8 cellular contexts compared by ENCODE assay signal in the genomic region with DNA sequence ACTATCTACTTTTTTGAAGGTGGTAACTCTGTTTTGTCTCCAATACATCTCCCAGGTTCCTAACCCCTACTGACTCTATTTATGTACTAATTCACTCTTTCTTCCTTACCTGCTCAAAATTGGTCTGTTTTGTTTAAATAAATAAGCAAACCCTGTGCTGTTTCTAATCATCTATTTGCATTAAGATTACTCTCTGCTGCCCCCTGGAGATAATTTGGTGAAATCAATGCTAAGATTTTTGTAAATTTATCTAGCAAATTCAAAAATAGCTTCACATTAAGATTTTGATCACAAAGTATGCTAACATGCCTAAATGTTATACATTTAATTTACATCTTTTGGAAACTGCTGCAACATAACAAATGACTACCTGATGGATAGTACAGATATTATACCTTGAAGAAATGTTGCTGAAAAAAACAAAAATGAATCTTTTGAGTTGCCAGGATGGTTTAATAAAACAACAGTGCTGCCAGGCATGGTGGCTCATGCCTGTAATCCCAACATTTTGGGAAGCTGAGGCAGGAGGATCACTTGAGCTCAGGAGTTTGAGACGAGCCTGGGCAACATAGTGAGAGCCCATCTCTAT. TPM values are rescaled to one million over a fixed set of nuclear protein-coding genes. Genes with fewer than 3 reads are reported as not detected.
DNase-seq lines count a peak whose midpoint lies in the region; ATAC-seq and TF ChIP-seq lines count a peak whose summit lies in the region.

No MANE protein-coding gene starts in this region.

- H3K4me3 Mint-ChIP-seq in mesothelial cell of epicardium = no peak overlapping the region

- no peak overlapping the region for H3K27ac Mint-ChIP-seq in mesothelial cell of epicardium

- TF ChIP-seq CTCF in heart right ventricle (IDR thresholded peaks at IDR 0.05) (peak; percentile 50 to 85 (median 74)), mesothelial cell of epicardium (IDR thresholded peaks at IDR 0.05; ENCODE audit: unreplicated experiment) (peak; percentile 76)

- peaks cover 12% of the 10 kb centered on the region for H3K4me1 Mint-ChIP-seq in mesothelial cell of epicardium

- no peak overlapping the region for H3K27ac ChIP-seq in heart right ventricle

- no peak for ATAC-seq in heart right ventricle
- no peak for ATAC-seq in Right ventricle myocardium superior (ENCODE audit: poor library complexity)
- ATAC-seq in GM19455 (IDR thresholded peaks at IDR 0.05; ENCODE audit: unreplicated experiment) = no peak

- peaks cover 0 to 25% (median 0%) of the 10 kb centered on the region in 9 donors for H3K4me1 ChIP-seq in heart right ventricle

- no peak for DNase-seq in heart right ventricle
- DNase-seq in Right ventricle myocardium superior = no peak
- peak; percentile 23 for DNase-seq in NCI-H1694 treated with DMSO at 0.1 percent for 48 hours (lab: John Stamatoyannopoulos, UW)
- peak; percentile 47 for DNase-seq in central memory CD4-positive, alpha-beta T cell
- no peak for DNase-seq in mesothelial cell of epicardium (ENCODE audit: low spot score in 2 of 2, unreplicated experiment in 2 of 2)
- DNase-seq in ecto neural progenitor cell (ENCODE audit: low spot score) = no peak
- DNase-seq in COLO668 (lab: John Stamatoyannopoulos, UW; ENCODE audit: unreplicated experiment) = no peak

- intact Hi-C loops in heart right ventricle (cut with DNase I) = loop anchor here in 8 of 10 donors (2.0 to 10.0 kb wide), 8 partner anchors 242 to 397 kb away; a partner anchor contains a TSS
- intact Hi-C loops in Right ventricle myocardium superior (cut with DNase I) = loop anchor here (10.0 kb wide), 1 partner anchor 245 kb away; no protein-coding TSS in a partner anchor

- no peaks in the 10 kb centered on the region for H3K27me3 Mint-ChIP-seq in mesothelial cell of epicardium (ENCODE audit: low read depth)

- WGBS in heart right ventricle, 2 donors = 65 to 81% methylated on average over 1 of the region's 1 CpG

- H3K36me3 ChIP-seq in heart right ventricle = no peaks in the 10 kb centered on the region

- H3K27me3 ChIP-seq in heart right ventricle = no peaks in the 10 kb centered on the region

- H3K9me3 ChIP-seq in heart right ventricle = no peaks in the 10 kb centered on the region

- H3K4me3 ChIP-seq in heart right ventricle = no peak overlapping the region

- H3K36me3 Mint-ChIP-seq in mesothelial cell of epicardium = no peaks in the 10 kb centered on the region

- H3K9me3 Mint-ChIP-seq in mesothelial cell of epicardium = no peaks in the 10 kb centered on the region

RNA-seq across cellular contexts. Expression of a gene that starts 4.4 kb away (rescaled TPM):
- total RNA-seq in heart right ventricle (1 to 10 TPM in 4 of 10 donors, under 1 TPM in 6; 0.13 to 2.6 (median 0.52) TPM), Right ventricle myocardium superior (0.75 TPM), mesothelial cell of epicardium (0.86 to 1.8 TPM (median 1.3 TPM) in 3 replicates)
- under 1 TPM; 0.07 to 0.16 TPM for polyA plus RNA-seq in heart right ventricle

RNA-seq across cellular contexts. Expression of a gene that starts 11.4 kb away (rescaled TPM):
- total RNA-seq in heart right ventricle (10 to 100 TPM; 19.7 to 31.3 (median 26.3) TPM), Right ventricle myocardium superior (28.4 TPM), mesothelial cell of epicardium (24.8 to 29.6 TPM (median 29.1 TPM) in 3 replicates)
- 10 to 100 TPM in 1 of 2 donors, 1 to 10 TPM in 1; 4.7 to 16.1 TPM for polyA plus RNA-seq in heart right ventricle

Comparison
In these comparisons a context has a peak if more than half of its experiments do, and no peak if none do; other contexts are left out.
1. DNase-seq: peak in NCI-H1694 treated with DMSO at 0.1 percent for 48 hours (single experiment) and central memory CD4-positive, alpha-beta T cell (single experiment); none in heart right ventricle (0 of 2), Right ventricle myocardium superior (single experiment), mesothelial cell of epicardium (0 of 2), ecto neural progenitor cell (single experiment) and COLO668 (single experiment).